ENCODE assay signal across 9 cellular contexts in the genomic region with DNA sequence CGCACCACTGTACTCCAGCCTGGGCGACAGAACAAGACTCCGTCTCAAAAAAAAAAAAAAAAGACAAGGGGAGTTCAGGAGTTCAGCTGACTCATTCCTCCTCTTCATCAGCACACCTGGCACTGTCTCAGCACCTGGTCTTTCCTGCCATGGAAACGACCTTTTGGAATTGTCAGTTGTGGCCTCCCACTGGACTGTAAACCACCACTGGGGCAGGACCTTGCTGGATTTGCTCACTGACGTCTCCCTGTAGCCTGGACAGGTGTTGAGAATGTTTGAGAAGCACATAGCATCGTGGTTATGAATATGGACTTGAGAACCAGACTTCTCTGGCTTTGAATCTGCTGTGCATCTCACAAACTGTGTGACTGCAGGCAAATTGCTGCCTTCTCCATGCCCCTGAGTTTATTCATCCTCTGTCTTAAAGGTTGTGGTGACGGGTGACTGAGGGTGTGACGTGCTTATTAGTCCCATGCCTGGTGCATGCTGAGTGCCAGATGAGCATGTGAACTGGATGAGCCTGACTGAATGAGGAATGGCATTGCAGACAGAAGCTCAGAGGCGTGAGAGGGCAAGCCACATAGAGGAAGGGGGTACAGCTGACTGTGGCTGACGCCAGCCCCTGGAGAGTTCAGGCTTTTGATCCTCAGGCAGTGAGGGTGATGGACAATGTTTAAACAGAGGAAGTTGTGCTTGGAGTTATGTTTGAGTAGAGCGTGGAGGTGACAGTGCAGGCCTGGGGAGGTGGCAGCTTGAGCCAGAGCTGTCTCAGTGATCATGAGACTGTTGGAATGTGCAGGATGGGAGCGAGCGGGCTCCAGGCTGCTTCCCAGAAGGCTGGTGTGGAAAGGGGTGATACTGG. TPM values are rescaled to one million over a fixed set of nuclear protein-coding genes. Genes with fewer than 3 reads are reported as not detected.
DNase-seq lines count a peak whose midpoint lies in the region; ATAC-seq and TF ChIP-seq lines count a peak whose summit lies in the region.
"Had no signal": no experiment of that assay in that cellular context is flagged by ENCODE, and none has a peak within 500 bp of the region (broad histone marks: within the 10 kb centered on the region; RNA-seq: fewer than 3 reads in every experiment).

No MANE protein-coding gene starts in this region.

- TF ChIP-seq CTCF in activated B cell treated with CpG ODN at 0.5 μM for 24 hours (IDR thresholded peaks at IDR 0.05) = no peak
- TF ChIP-seq CTCF in heart left ventricle (IDR thresholded peaks at IDR 0.05) = no peak

- H3K9me3 Mint-ChIP-seq in activated B cell treated with CpG ODN at 0.5 μM for 24 hours = no peaks in the 10 kb centered on the region
- peaks cover 0 to 2% of the 10 kb centered on the region in 2 donors for H3K9me3 Mint-ChIP-seq in stimulated activated naive B cell treated with anti-CD40 and anti-IgM and Interleukin-4, amounts not matched to agents 10 μg/mL and 1 μg/mL and 100 μg/mL, for 72 hours

- H3K27me3 Mint-ChIP-seq in activated B cell treated with CpG ODN at 0.5 μM for 24 hours = no peaks in the 10 kb centered on the region
- H3K27me3 Mint-ChIP-seq in stimulated activated naive B cell treated with anti-CD40 and anti-IgM and Interleukin-4, amounts not matched to agents 10 μg/mL and 1 μg/mL and 100 μg/mL, for 72 hours = no peaks in the 10 kb centered on the region

- DNase-seq in NCI-H748 (lab: John Stamatoyannopoulos, UW; ENCODE audit: unreplicated experiment) = peak; percentile 65
- no peak for DNase-seq in NCI-H748 treated with DMSO at 0.1 percent for 48 hours (lab: John Stamatoyannopoulos, UW)
- DNase-seq in activated B cell treated with CpG ODN at 0.5 μM for 24 hours = no peak
- peak in 2 of 5 donors; percentile 57 to 63 for DNase-seq in heart left ventricle
- peak; percentile 78 for DNase-seq in stimulated activated naive B cell treated with anti-CD40 and anti-IgM and Interleukin-4, amounts not matched to agents 10 μg/mL and 1 μg/mL and 100 μg/mL, for 72 hours
- DNase-seq in effector CD8-positive, alpha-beta T cell (lab: John Stamatoyannopoulos, UW) = no peak
- DNase-seq in OCI-M2 (lab: John Stamatoyannopoulos, UW; ENCODE audit: unreplicated experiment) = no peak

- H3K4me1 Mint-ChIP-seq in activated B cell treated with CpG ODN at 0.5 μM for 24 hours = peaks cover 49% of the 10 kb centered on the region
- H3K4me1 Mint-ChIP-seq in stimulated activated naive B cell treated with anti-CD40 and anti-IgM and Interleukin-4, amounts not matched to agents 10 μg/mL and 1 μg/mL and 100 μg/mL, for 72 hours = peaks cover 64 to 88% of the 10 kb centered on the region in 2 donors

- H3K4me1 ChIP-seq in heart left ventricle = peaks cover 0 to 82% (median 64%) of the 10 kb centered on the region in 12 donors

- no peak overlapping the region for H3K4me3 ChIP-seq in heart left ventricle

- CTCF ChIA-PET in activated B cell treated with CpG ODN at 0.5 μM for 24 hours (lab: Charles Lee) = no interaction called here

- H3K36me3 Mint-ChIP-seq in activated B cell treated with CpG ODN at 0.5 μM for 24 hours (ENCODE audit: low read depth) = peaks cover 9% of the 10 kb centered on the region
- H3K36me3 Mint-ChIP-seq in stimulated activated naive B cell treated with anti-CD40 and anti-IgM and Interleukin-4, amounts not matched to agents 10 μg/mL and 1 μg/mL and 100 μg/mL, for 72 hours = peaks cover 48 to 54% of the 10 kb centered on the region in 2 donors

- H3K27ac ChIP-seq in heart left ventricle = peak overlapping the region; percentile 80 to 94 (median 88)
- H3K27ac ChIP-seq: C4-2B had no signal

- H3K27me3 ChIP-seq in heart left ventricle = no peaks in the 10 kb centered on the region

- H3K27ac Mint-ChIP-seq in activated B cell treated with CpG ODN at 0.5 μM for 24 hours = peak overlapping the region; percentile 19
- peak overlapping the region; percentile 96 for H3K27ac Mint-ChIP-seq in stimulated activated naive B cell treated with anti-CD40 and anti-IgM and Interleukin-4, amounts not matched to agents 10 μg/mL and 1 μg/mL and 100 μg/mL, for 72 hours

- H3K4me3 Mint-ChIP-seq in activated B cell treated with CpG ODN at 0.5 μM for 24 hours = no peak overlapping the region
- peak overlapping the region; percentile 66 to 70 for H3K4me3 Mint-ChIP-seq in stimulated activated naive B cell treated with anti-CD40 and anti-IgM and Interleukin-4, amounts not matched to agents 10 μg/mL and 1 μg/mL and 100 μg/mL, for 72 hours

- ATAC-seq in activated B cell treated with CpG ODN at 0.5 μM for 24 hours (ENCODE audit: low read depth) (no peak), heart left ventricle (peak in 3 of 4 donors; percentile 3 to 40 (median 16)), GM21723 (IDR thresholded peaks at IDR 0.05; ENCODE audit: unreplicated experiment) (no peak)
- ATAC-seq in stimulated activated naive B cell treated with anti-CD40 and anti-IgM and Interleukin-4, amounts not matched to agents 10 μg/mL and 1 μg/mL and 100 μg/mL, for 72 hours (replicated peaks) = peak; percentile 64 to 66

- intact Hi-C loops in activated B cell treated with CpG ODN at 0.5 μM for 24 hours (cut with micrococcal nuclease) = no loop called here
- intact Hi-C loops in heart left ventricle (cut with DNase I) = no loop called here

- 63 to 74% (median 67%) methylated on average over 13 of the region's 13 CpGs for WGBS in heart left ventricle, 4 donors

- peaks cover 0 to 10% (median 2%) of the 10 kb centered on the region in 9 donors for H3K36me3 ChIP-seq in heart left ventricle

- peak in 1 of 2 donors; percentile 29 for TF ChIP-seq POLR2A in heart left ventricle (IDR thresholded peaks at IDR 0.05)

- POLR2A ChIA-PET in activated B cell treated with CpG ODN at 0.5 μM for 24 hours (lab: Charles Lee) = no interaction called here

- H3K9me3 ChIP-seq in heart left ventricle = no peaks in the 10 kb centered on the region

RNA-seq across cellular contexts. Expression of gene TOM1, which starts 12.7 kb away (rescaled TPM):
- total RNA-seq in activated B cell treated with CpG ODN at 0.5 μM for 24 hours = 32.2 and 40.8 TPM in 2 replicates
- 100 to 1,000 TPM in 2 of 9 donors, 10 to 100 TPM in 7; 46.8 to 362 (median 56.8) TPM for total RNA-seq in heart left ventricle
- 10 to 100 TPM; 48.6 to 80.6 TPM for polyA plus RNA-seq in heart left ventricle

RNA-seq across cellular contexts. Expression of gene HMGXB4, which starts 55.1 kb away (rescaled TPM):
- 22.5 and 24.8 TPM in 2 replicates for total RNA-seq in activated B cell treated with CpG ODN at 0.5 μM for 24 hours
- total RNA-seq in heart left ventricle = 10 to 100 TPM in 4 of 9 donors, 1 to 10 TPM in 5; 6.3 to 14.2 (median 9.7) TPM
- polyA plus RNA-seq in heart left ventricle = 1 to 10 TPM; 5.6 to 7.9 TPM

Comparison
In these comparisons a context has a peak if more than half of its experiments do, and no peak if none do; other contexts are left out.
1. DNase-seq: peak in NCI-H748 (single experiment) and stimulated activated naive B cell treated with anti-CD40 and anti-IgM and Interleukin-4, amounts not matched to agents 10 μg/mL and 1 μg/mL and 100 μg/mL, for 72 hours (single experiment); none in NCI-H748 treated with DMSO at 0.1 percent for 48 hours (single experiment), activated B cell treated with CpG ODN at 0.5 μM for 24 hours (single experiment), effector CD8-positive, alpha-beta T cell (single experiment) and OCI-M2 (single experiment).
2. ATAC-seq: peak in heart left ventricle (3 of 4) and stimulated activated naive B cell treated with anti-CD40 and anti-IgM and Interleukin-4, amounts not matched to agents 10 μg/mL and 1 μg/mL and 100 μg/mL, for 72 hours (2 of 2); none in activated B cell treated with CpG ODN at 0.5 μM for 24 hours (single experiment) and GM21723 (single experiment).